Comparison of ENCODE assay signal across 20 cellular contexts in the genomic region with DNA sequence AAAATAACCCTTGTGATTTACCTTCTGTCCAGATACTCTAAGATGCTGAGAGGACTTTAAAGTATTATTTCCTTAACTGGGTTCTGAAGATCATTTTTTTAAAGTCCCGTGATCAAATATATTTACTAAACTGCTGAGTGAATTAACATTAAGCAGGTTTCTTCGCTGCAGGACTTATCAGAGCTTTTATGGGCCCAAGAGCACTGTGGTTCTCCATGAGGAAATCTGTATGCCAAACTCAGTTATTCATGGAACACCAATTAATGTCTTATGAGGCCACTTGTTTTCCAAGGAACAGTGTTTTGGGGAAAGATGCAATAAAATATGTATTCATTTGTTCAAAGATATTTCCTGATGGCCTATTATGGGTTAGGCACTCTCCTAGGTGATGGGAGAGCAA.
"Had no signal": no experiment of that assay in that cellular context is flagged by ENCODE, and none has a peak within 500 bp of the region (broad histone marks: within the 10 kb centered on the region; RNA-seq: fewer than 3 reads in every experiment).

No MANE protein-coding gene starts in this region.

- H3K9me3 ChIP-seq: colonic mucosa, gastrocnemius medialis, tibial artery had no signal

- H3K27me3 ChIP-seq: colonic mucosa had no signal

- H3K4me3 Mint-ChIP-seq: activated CD4-positive, alpha-beta T cell treated with anti-CD3 and anti-CD28 coated beads, Interleukin-2, amount 10 ng/mL, durations not matched to agents 24 days and 14 days; brain; mesothelial cell of epicardium had no signal

- H3K4me1 ChIP-seq: gastrocnemius medialis had no signal

- H3K9me3 Mint-ChIP-seq: brain, mesothelial cell of epicardium had no signal

- H3K4me1 Mint-ChIP-seq: mesothelial cell of epicardium had no signal

- H3K36me3 Mint-ChIP-seq: brain, mesothelial cell of epicardium had no signal

- H3K27ac ChIP-seq: colonic mucosa, gastrocnemius medialis, SK-N-MC, tibial artery had no signal

- H3K27me3 Mint-ChIP-seq: activated CD4-positive, alpha-beta T cell treated with anti-CD3 and anti-CD28 coated beads, Interleukin-2, amount 10 ng/mL, durations not matched to agents 24 days and 14 days had no signal

- H3K27ac Mint-ChIP-seq: activated CD4-positive, alpha-beta T cell treated with anti-CD3 and anti-CD28 coated beads, Interleukin-2, amount 10 ng/mL, durations not matched to agents 24 days and 14 days; brain; mesothelial cell of epicardium had no signal

- ATAC-seq: esophagus mucosa; gastrocnemius medialis; left lobe of liver; stimulated activated naive CD8-positive, alpha-beta T cell treated with anti-CD3 and anti-CD28 coated beads, Interleukin-15, Interleukin-2, amounts not matched to agents 100 U/mL and 50 U/mL, for 24 hours had no signal

- H3K4me3 ChIP-seq: colonic mucosa, gastrocnemius medialis, lung, SK-N-MC, tibial artery had no signal

- DNase-seq: activated CD4-positive, alpha-beta T cell treated with anti-CD3 and anti-CD28 coated beads, Interleukin-2, amount 10 ng/mL, durations not matched to agents 24 days and 14 days; activated effector memory CD4-positive, alpha-beta T cell treated with Interleukin-2 at 50 U/mL for 16 hours; activated T-cell treated with anti-CD3 and anti-CD28 coated beads for 4 hours; anterior cingulate cortex; caudate nucleus; colonic mucosa; gastrocnemius medialis; head of caudate nucleus; retina; stimulated activated naive CD8-positive, alpha-beta T cell treated with anti-CD3 and anti-CD28 coated beads, Interleukin-15, Interleukin-2, amounts not matched to agents 100 U/mL and 50 U/mL, for 24 hours; substantia nigra; T-helper 1 cell; T1000; tibial artery had no signal

- H3K36me3 ChIP-seq: colonic mucosa, gastrocnemius medialis, tibial artery had no signal
